ENCODE assay signal across 10 cellular contexts in genomic region chr5:132446621-132447020, GRCh38. TPM values are rescaled to one million over a fixed set of nuclear protein-coding genes. Genes with fewer than 3 reads are reported as not detected.
DNase-seq lines count a peak whose midpoint lies in the region; ATAC-seq, FAIRE-seq and TF ChIP-seq lines count a peak whose summit lies in the region.
"Had no signal": no experiment of that assay in that cellular context is flagged by ENCODE, and none has a peak within 500 bp of the region (broad histone marks: within the 10 kb centered on the region; RNA-seq: fewer than 3 reads in every experiment).

No MANE protein-coding gene starts in this region.

- no peak overlapping the region for H3K27ac Mint-ChIP-seq in astrocyte (ENCODE audit: unreplicated experiment)
- H3K27ac Mint-ChIP-seq in immature natural killer cell, result peak overlapping the region; percentile 77 to 98 (median 84)
- peak overlapping the region; percentile 30 for H3K27ac Mint-ChIP-seq in stimulated activated memory B cell treated with anti-CD40 and anti-IgM and Interleukin-4, amounts not matched to agents 10 μg/mL and 1 μg/mL and 100 μg/mL, for 72 hours

- intact Hi-C loops in HCT116 (cut with micrococcal nuclease), result no loop called here

- H3K36me3 ChIP-seq in HCT116 (ENCODE audit: control insufficient read depth in 1 of 2, insufficient read depth in 2 of 2, low read length in 2 of 2) (no peaks in the 10 kb centered on the region), astrocyte (ENCODE audit: insufficient read depth, low read length) (no peaks in the 10 kb centered on the region)

- no peak overlapping the region for H3K4me3 Mint-ChIP-seq in astrocyte (ENCODE audit: unreplicated experiment)
- H3K4me3 Mint-ChIP-seq in immature natural killer cell, result peak overlapping the region; percentile 7 to 68 (median 47)
- no peak overlapping the region for H3K4me3 Mint-ChIP-seq in stimulated activated memory B cell treated with anti-CD40 and anti-IgM and Interleukin-4, amounts not matched to agents 10 μg/mL and 1 μg/mL and 100 μg/mL, for 72 hours

- H3K9me2 ChIP-seq in HCT116 (ENCODE audit: insufficient read depth), result no peaks in the 10 kb centered on the region

- no peak overlapping the region for H2AFZ ChIP-seq in HCT116 (ENCODE audit: low read depth, low read length, poor library complexity, severe bottlenecking)
- no peak overlapping the region for H2AFZ ChIP-seq in astrocyte (ENCODE audit: low read depth, low read length)

- H3K79me2 ChIP-seq in HCT116 (ENCODE audit: insufficient read depth, low read length) (no peaks in the 10 kb centered on the region), astrocyte (ENCODE audit: insufficient read depth, low read length) (no peaks in the 10 kb centered on the region)

- TF ChIP-seq CTCF in HCT116 (IDR thresholded peaks at IDR 0.05 in 2 of 3, conservative IDR thresholded peaks at IDR 0.05 in 1 of 3; ENCODE audit: borderline replicate concordance in 1 of 3, insufficient read depth in 1 of 3, low read depth in 2 of 3, low read length in 2 of 3) (no peak), astrocyte (IDR thresholded peaks at IDR 0.05; ENCODE audit: insufficient read depth, low read depth, low read length) (no peak)

- H3K4me3 ChIP-seq in HCT116 (replicated peaks in 1 of 2; ENCODE audit: low read depth in 1 of 2, low read length in 2 of 2) (no peak overlapping the region), astrocyte (ENCODE audit: insufficient read depth, low read depth, low read length) (no peak overlapping the region)

- peak overlapping the region; percentile 16; the same call in 1 of the 2 replicates for H3K9ac ChIP-seq in HCT116 (ENCODE audit: low read length)
- H3K9ac ChIP-seq in astrocyte (ENCODE audit: low read length), result no peak overlapping the region

- H3K27me3 ChIP-seq in HCT116 (ENCODE audit: insufficient read depth, low read length) (no peaks in the 10 kb centered on the region), astrocyte (ENCODE audit: insufficient read depth, low read length) (no peaks in the 10 kb centered on the region)

- DNase-seq in HCT116 (ENCODE audit: low read depth, low spot score) (no peak), astrocyte (ENCODE audit: low read depth) (peak; percentile 51), immature natural killer cell (no peak), NCI-H748 treated with DMSO at 0.1 percent for 48 hours (lab: John Stamatoyannopoulos, UW) (no peak), islet precursor cell (no peak), RCC 7860 (ENCODE audit: low spot score) (no peak)
- no peak for DNase-seq in stimulated activated CD4-positive, alpha-beta T cell treated with anti-CD3 and anti-CD28 coated beads, Interleukin-15, amount 100 ng/mL, for 24 hours
- DNase-seq: NCI-H524 had no signal

- peak overlapping the region; percentile 29; the same call in 1 of the 2 replicates for H3K4me2 ChIP-seq in HCT116 (ENCODE audit: low read length)
- no peak overlapping the region for H3K4me2 ChIP-seq in astrocyte (ENCODE audit: low read length)

- H3K4me1 ChIP-seq in HCT116 (ENCODE audit: control insufficient read depth in 1 of 2, insufficient read depth in 2 of 2, low read length in 2 of 2) (peaks cover 12 to 59% of the 10 kb centered on the region in 2 experiments), astrocyte (ENCODE audit: insufficient read depth, low read length) (no peaks in the 10 kb centered on the region)

- no peaks in the 10 kb centered on the region for H3K27me3 Mint-ChIP-seq in astrocyte (ENCODE audit: low read depth, unreplicated experiment)
- H3K27me3 Mint-ChIP-seq in immature natural killer cell (ENCODE audit: low read depth in 3 of 3), result peaks cover 0 to 2% (median 2%) of the 10 kb centered on the region in 3 donors
- no peaks in the 10 kb centered on the region for H3K27me3 Mint-ChIP-seq in stimulated activated memory B cell treated with anti-CD40 and anti-IgM and Interleukin-4, amounts not matched to agents 10 μg/mL and 1 μg/mL and 100 μg/mL, for 72 hours

- no peaks in the 10 kb centered on the region for H3K9me3 ChIP-seq in HCT116 (ENCODE audit: control insufficient read depth in 1 of 2, insufficient read depth in 1 of 2, low read depth in 1 of 2, low read length in 2 of 2)
- no peaks in the 10 kb centered on the region for H3K9me3 ChIP-seq in astrocyte (ENCODE audit: insufficient read depth, low read depth, low read length)

- RAD21 ChIA-PET in HCT116 (lab: Charles Lee; ENCODE audit: low non-redundant PET in 1 of 2, low total read pairs in 2 of 2, uncharacterized antibody in 2 of 2, unreplicated experiment in 2 of 2), result no interaction called here

- no peak for ATAC-seq in HCT116
- ATAC-seq in stimulated activated memory B cell treated with anti-CD40 and anti-IgM and Interleukin-4, amounts not matched to agents 10 μg/mL and 1 μg/mL and 100 μg/mL, for 72 hours, result no peak

- CTCF ChIA-PET in HCT116 (lab: Charles Lee), result no interaction called here

- TF ChIP-seq POLR2A in HCT116 (IDR thresholded peaks at IDR 0.05; ENCODE audit: borderline replicate concordance, extremely low read depth, insufficient read depth, insufficient read length), result no peak

- H3K9me3 Mint-ChIP-seq in astrocyte (ENCODE audit: unreplicated experiment) (peaks cover 14% of the 10 kb centered on the region), immature natural killer cell (no peaks in the 10 kb centered on the region)
- no peaks in the 10 kb centered on the region for H3K9me3 Mint-ChIP-seq in stimulated activated memory B cell treated with anti-CD40 and anti-IgM and Interleukin-4, amounts not matched to agents 10 μg/mL and 1 μg/mL and 100 μg/mL, for 72 hours

- H3K36me3 Mint-ChIP-seq in astrocyte (ENCODE audit: low read depth, unreplicated experiment), result peaks cover 42% of the 10 kb centered on the region
- peaks cover 43 to 47% (median 47%) of the 10 kb centered on the region in 3 donors for H3K36me3 Mint-ChIP-seq in immature natural killer cell
- peaks cover 13% of the 10 kb centered on the region for H3K36me3 Mint-ChIP-seq in stimulated activated memory B cell treated with anti-CD40 and anti-IgM and Interleukin-4, amounts not matched to agents 10 μg/mL and 1 μg/mL and 100 μg/mL, for 72 hours

- FAIRE-seq in astrocyte (lab: Jason Lieb, UNC), result no peak
- no peak for FAIRE-seq in RCC 7860 (lab: Jason Lieb, UNC)
- FAIRE-seq: endometrium had no signal

- no TSS peak for BruUV-seq in HCT116 (replicated peaks; lab: Mats Ljungman, UMichigan)

- H3K27ac ChIP-seq in HCT116 (ENCODE audit: low read depth, low read length), result no peak overlapping the region
- H3K27ac ChIP-seq in astrocyte (ENCODE audit: low read depth, low read length), result no peak overlapping the region

- H4K20me1 ChIP-seq in HCT116 (ENCODE audit: insufficient read depth), result no peaks in the 10 kb centered on the region
- no peaks in the 10 kb centered on the region for H4K20me1 ChIP-seq in astrocyte (ENCODE audit: insufficient read depth, low read length)

- TF ChIP-seq RAD21 in HCT116 (IDR thresholded peaks at IDR 0.05; ENCODE audit: low read depth), result no peak

- POLR2A ChIA-PET in HCT116 (lab: Charles Lee), result no interaction called here

- H3K4me1 Mint-ChIP-seq in astrocyte (ENCODE audit: low read depth, unreplicated experiment) (peaks cover 16% of the 10 kb centered on the region), immature natural killer cell (peaks cover 96 to 98% of the 10 kb centered on the region in 2 donors)
- H3K4me1 Mint-ChIP-seq in stimulated activated memory B cell treated with anti-CD40 and anti-IgM and Interleukin-4, amounts not matched to agents 10 μg/mL and 1 μg/mL and 100 μg/mL, for 72 hours, result peaks cover 71% of the 10 kb centered on the region

TF ChIP-seq in HCT116, 20 proteins besides CTCF, POLR2A, EP300 and RAD21:
- TF ChIP-seq MAX (IDR thresholded peaks at IDR 0.05) (no peak), EZH2phosphoT487 (IDR thresholded peaks at IDR 0.05; ENCODE audit: borderline replicate concordance) (no peak), ATF3 (IDR thresholded peaks at IDR 0.05) (no peak), ZFX (IDR thresholded peaks at IDR 0.05) (no peak), REST (IDR thresholded peaks at IDR 0.05; ENCODE audit: low read depth) (no peak), CBX3 (IDR thresholded peaks at IDR 0.05; ENCODE audit: low read depth) (no peak), SP1 (IDR thresholded peaks at IDR 0.05; ENCODE audit: low read depth) (no peak)

RNA-seq across cellular contexts. Expression of gene IRF1, which starts 44.0 kb away (rescaled TPM):
- total RNA-seq in HCT116 (2021; ENCODE audit: unreplicated experiment) (30.1 TPM), astrocyte (39.7 and 42.5 TPM in 2 replicates)
- polyA plus RNA-seq in HCT116 (2012), result 16.5 and 26.0 TPM in 2 replicates
- 100 to 1,000 TPM; 349 to 460 (median 371) TPM for polyA plus RNA-seq in immature natural killer cell

Comparison
In these comparisons a context has a peak if more than half of its experiments do, and no peak if none do; other contexts are left out.
1. H3K4me3 Mint-ChIP-seq: peak in immature natural killer cell (5 of 5); none in astrocyte (single experiment) and stimulated activated memory B cell treated with anti-CD40 and anti-IgM and Interleukin-4, amounts not matched to agents 10 μg/mL and 1 μg/mL and 100 μg/mL, for 72 hours (single experiment).